In genomic region chr15:62648954-62649353, GRCh38 we compare ENCODE assay signal across 10 cellular contexts.
DNase-seq lines count a peak whose midpoint lies in the region; ATAC-seq and TF ChIP-seq lines count a peak whose summit lies in the region.
"Had no signal": no experiment of that assay in that cellular context is flagged by ENCODE, and none has a peak within 500 bp of the region (broad histone marks: within the 10 kb centered on the region; RNA-seq: fewer than 3 reads in every experiment).

No MANE protein-coding gene starts in this region.

- H3K36me3 ChIP-seq in cardiac muscle cell, result no peaks in the 10 kb centered on the region
- H3K36me3 ChIP-seq in heart right ventricle, result peaks cover 0 to 31% (median 11%) of the 10 kb centered on the region in 9 donors

- no peaks in the 10 kb centered on the region for H3K9me3 ChIP-seq in cardiac muscle cell (ENCODE audit: low read depth)
- no peaks in the 10 kb centered on the region for H3K9me3 ChIP-seq in heart right ventricle

- TF ChIP-seq CTCF in cardiac muscle cell (IDR thresholded peaks at IDR 0.05; ENCODE audit: low read depth, low read length) (peak; percentile 31), heart right ventricle (IDR thresholded peaks at IDR 0.05) (peak in 8 of 9 donors; percentile 26 to 61 (median 47))

- no peak overlapping the region for H3K27ac ChIP-seq in cardiac muscle cell
- peak overlapping the region in 4 of 10 donors; percentile 28 to 83 (median 48) for H3K27ac ChIP-seq in heart right ventricle

- intact Hi-C loops in cardiac septum (cut with DNase I) (loop anchor here (1.0 kb wide), 1 partner anchor 258 kb away; no protein-coding TSS in a partner anchor), heart right ventricle (cut with DNase I) (loop anchor here in 6 of 10 donors (1.0 to 10.0 kb wide), 6 partner anchors 184 to 258 kb away; partner anchors contain the start of gene TLN2 (in 4 of the 6)), posterior cingulate gyrus (cut with DNase I) (loop anchor here (10.0 kb wide), 1 partner anchor 254 kb away; the partner anchor contains the start of gene TLN2)

- 94 to 98% methylated on average over 6 of the region's 6 CpGs for WGBS in heart right ventricle, 2 donors

- H3K4me1 ChIP-seq in cardiac muscle cell (ENCODE audit: low read depth) (peaks cover 11% of the 10 kb centered on the region), heart right ventricle (peaks cover 0 to 32% (median 8%) of the 10 kb centered on the region in 9 donors)

- peak in 6 of 8 donors; percentile 38 to 63 (median 46) for ATAC-seq in heart right ventricle
- ATAC-seq: activated naive CD8-positive, alpha-beta T cell treated with anti-CD3 and anti-CD28 coated beads, Interleukin-2, amount 50 U/mL, for 24 hours had no signal

- DNase-seq in cardiac muscle cell (ENCODE audit: low read depth in 1 of 2, low spot score in 1 of 2) (peak; percentile 20 to 40), cardiac septum (ENCODE audit: low spot score) (no peak), RPMI7951 (ENCODE audit: low read depth) (peak; percentile 18), heart right ventricle (no peak), DMS79 (lab: John Stamatoyannopoulos, UW) (no peak), posterior cingulate gyrus (no peak), GM03348 (ENCODE audit: low spot score) (no peak), NCI-H345 treated with DMSO at 0.1 percent for 48 hours (lab: John Stamatoyannopoulos, UW; ENCODE audit: unreplicated experiment) (no peak)
- DNase-seq: activated naive CD8-positive, alpha-beta T cell treated with anti-CD3 and anti-CD28 coated beads, Interleukin-2, amount 50 U/mL, for 24 hours; CD4-positive, alpha-beta memory T cell had no signal

- no peak overlapping the region for H3K4me3 ChIP-seq in cardiac muscle cell
- no peak overlapping the region for H3K4me3 ChIP-seq in heart right ventricle

- H3K27me3 ChIP-seq in cardiac muscle cell (no peaks in the 10 kb centered on the region), heart right ventricle (no peaks in the 10 kb centered on the region)

Comparison
In these comparisons a context has a peak if more than half of its experiments do, and no peak if none do; other contexts are left out.
1. DNase-seq: peak in cardiac muscle cell (2 of 2) and RPMI7951 (single experiment); none in cardiac septum (single experiment), heart right ventricle (0 of 2), DMS79 (single experiment), posterior cingulate gyrus (0 of 10), GM03348 (single experiment) and NCI-H345 treated with DMSO at 0.1 percent for 48 hours (single experiment).